In genomic region chr14:100844082-100844408, GRCh38 we compare ENCODE assay signal across 14 cellular contexts. TPM values are rescaled to one million over a fixed set of nuclear protein-coding genes. Genes with fewer than 3 reads are reported as not detected.
"Had no signal": no experiment of that assay in that cellular context is flagged by ENCODE, and none has a peak within 500 bp of the region (broad histone marks: within the 10 kb centered on the region; RNA-seq: fewer than 3 reads in every experiment).

No MANE protein-coding gene starts in this region.

- DNase-seq: activated CD4-positive, alpha-beta T cell treated with anti-CD3 and anti-CD28 coated beads, Interleukin-2, amount 50 U/mL, for 4 hours; activated CD4-positive, CD25-positive, alpha-beta regulatory T cell treated with anti-CD3 and anti-CD28 coated beads, Interleukin-2, amount 50 U/mL, for 72 hours; activated naive CD4-positive, alpha-beta T cell treated with Interleukin-2 at 50 U/mL for 16 hours; hippocampal formation; nucleus accumbens; right cardiac atrium; small intestine; uterus had no signal

- H3K36me3 Mint-ChIP-seq: natural killer cell treated with Interleukin-12 subunit alpha and Interleukin-12 subunit beta and Interleukin-15 and Interleukin-18, amount 100 ng/mL, for 72 hours had no signal

- H3K4me3 ChIP-seq: cardiac muscle cell, prostate gland, tibial nerve, uterus had no signal

- H3K9me3 ChIP-seq: prostate gland, tibial nerve, uterus had no signal

- H3K4me1 ChIP-seq: prostate gland, uterus had no signal

- H3K9me3 Mint-ChIP-seq: natural killer cell treated with Interleukin-12 subunit alpha and Interleukin-12 subunit beta and Interleukin-15 and Interleukin-18, amount 100 ng/mL, for 72 hours had no signal

- H3K4me3 Mint-ChIP-seq: natural killer cell treated with Interleukin-12 subunit alpha and Interleukin-12 subunit beta and Interleukin-15 and Interleukin-18, amount 100 ng/mL, for 72 hours had no signal

- H3K27ac Mint-ChIP-seq: natural killer cell treated with Interleukin-12 subunit alpha and Interleukin-12 subunit beta and Interleukin-15 and Interleukin-18, amount 100 ng/mL, for 72 hours had no signal

- H3K27ac ChIP-seq: cardiac muscle cell, prostate gland, tibial nerve had no signal

- ATAC-seq: natural killer cell treated with Interleukin-12 subunit alpha and Interleukin-12 subunit beta and Interleukin-15 and Interleukin-18, amount 100 ng/mL, for 72 hours; right cardiac atrium had no signal

- H3K36me3 ChIP-seq: cardiac muscle cell, prostate gland, tibial nerve, uterus had no signal

- H3K27me3 ChIP-seq: cardiac muscle cell, tibial nerve, uterus had no signal

- FAIRE-seq: keratinocyte, small intestine had no signal

- H3K27me3 Mint-ChIP-seq: natural killer cell treated with Interleukin-12 subunit alpha and Interleukin-12 subunit beta and Interleukin-15 and Interleukin-18, amount 100 ng/mL, for 72 hours had no signal

RNA-seq across cellular contexts. Expression of gene MEG3, which starts 18.1 kb away (rescaled TPM):
- total RNA-seq: cardiac muscle cell; natural killer cell treated with Interleukin-12 subunit alpha and Interleukin-12 subunit beta and Interleukin-15 and Interleukin-18, amount 100 ng/mL, for 72 hours had no signal
- polyA plus RNA-seq: cardiac muscle cell had no signal

RNA-seq across cellular contexts. Expression of gene RTL1, which starts 59.5 kb away (rescaled TPM):
- total RNA-seq: mesenteric fat pad; natural killer cell treated with Interleukin-12 subunit alpha and Interleukin-12 subunit beta and Interleukin-15 and Interleukin-18, amount 100 ng/mL, for 72 hours; right cardiac atrium; tibial nerve had no signal
- polyA plus RNA-seq: cardiac muscle cell, keratinocyte, small intestine had no signal
